In genomic region chr10:122298598-122299301, GRCh38 we compare ENCODE assay signal across 1 cellular context.
TF ChIP-seq lines count a peak whose summit lies in the region.

No MANE protein-coding gene starts in this region.

TF ChIP-seq in K562, 482 proteins besides CTCF, POLR2A, EP300 and RAD21 (continued from another document):
- TF ChIP-seq MNT (conservative IDR thresholded peaks at IDR 0.05): 0 out of 4 replicates have a peak, but pooled peaks of 1 of the 2 experiments have one; percentile 24
- peak; percentile 32; the same call in 1 of the 2 replicates for TF ChIP-seq CREM (IDR thresholded peaks at IDR 0.05; ENCODE audit: low read depth)
- TF ChIP-seq STAG1 (CRISPR knock-in tag; IDR thresholded peaks at IDR 0.05; ENCODE audit: borderline replicate concordance): peak; percentile 63; the same call in 1 of the 2 replicates
